8 cellular contexts compared by ENCODE assay signal in genomic region chr12:38905480-38906351, GRCh38. TPM values are rescaled to one million over a fixed set of nuclear protein-coding genes. Genes with fewer than 3 reads are reported as not detected.
A peak's percentile ranks its signal among the peaks of the same experiment; 100 is the strongest.
DNase-seq lines count a peak whose midpoint lies in the region; ATAC-seq, FAIRE-seq and TF ChIP-seq lines count a peak whose summit lies in the region.

Gene CPNE8 (minus strand): TSS chr12:38905591. CDS start chr12:38905534, 57 bp downstream.

- intact Hi-C loops in dorsolateral prefrontal cortex (cut with DNase I) (loop anchor here (2.0 to 5.0 kb wide), 2 partner anchors 197 to 589 kb away; partner anchors contain the start of gene ALG10B (in 1 of the 2)), HepG2 (cut with micrococcal nuclease; ENCODE audit: unreplicated experiment) (loop anchor here (1.0 to 10.0 kb wide), 3 partner anchors 13 to 581 kb away; no protein-coding TSS in a partner anchor)

- H3K27ac Mint-ChIP-seq in IgD-negative memory B cell = peak within 1 kb of the TSS in 2 of 3 donors; percentile 13 to 67

- FAIRE-seq in HepG2 (lab: Jason Lieb, UNC) = no peak

- H3K79me2 ChIP-seq in HepG2 (ENCODE audit: insufficient read depth, low read length) = no peaks in the 10 kb centered on the region

- H3K4me2 ChIP-seq in HepG2 (ENCODE audit: low read depth, low read length) = peak within 1 kb of the TSS; percentile 85

- TF ChIP-seq POLR2A in HepG2 (IDR thresholded peaks at IDR 0.05; ENCODE audit: insufficient read depth in 1 of 2, low read depth in 2 of 2, low read length in 2 of 2) = 0 out of 4 replicates have a peak, but pooled peaks of 1 of the 2 experiments have one; percentile 27

- H3K36me3 Mint-ChIP-seq in IgD-negative memory B cell = no peaks in the 10 kb centered on the region

- H3K4me3 Mint-ChIP-seq in IgD-negative memory B cell = peak within 1 kb of the TSS; percentile 84 to 91 (median 86)

- no peak for TF ChIP-seq RAD21 in HepG2 (CRISPR knock-in tag; IDR thresholded peaks at IDR 0.05)

- POLR2A ChIA-PET in HepG2 (lab: Yijun Ruan, JAX) = interaction anchor here (1.1 to 2.8 kb wide), 3 partner anchors 13 to 521 kb away, joined by 3 to 15 read pairs (median 4); no protein-coding TSS in a partner anchor

- peak; percentile 73 for DNase-seq in ELF-1 (ENCODE audit: low read depth, low spot score)
- peak; percentile 23 for DNase-seq in activated CD4-positive, alpha-beta T cell treated with anti-CD3 and anti-CD28 coated beads, Interleukin-2, amount 50 U/mL, for 1 hour
- DNase-seq in dorsolateral prefrontal cortex = peak; percentile 10 to 80 (median 66)
- DNase-seq in HepG2 (ENCODE audit: low spot score) = no peak
- peak; percentile 29 to 40 for DNase-seq in stimulated activated CD4-positive, alpha-beta T cell treated with anti-CD3 and anti-CD28 coated beads, Interleukin-2, amount 100 ng/mL, for 48 hours
- no peak for DNase-seq in inferior parietal cortex (ENCODE audit: extremely low spot score)

- in situ Hi-C loops in HepG2 (cut with HindIII; ENCODE audit: extremely low pct_ligation_motif_present, low pct_unique_long_range_greater_than_20kb) = loop anchor here (25.0 kb wide), 2 partner anchors 568 to 768 kb away; no protein-coding TSS in a partner anchor

- H3K9ac ChIP-seq in HepG2 (ENCODE audit: insufficient read depth, low read depth, low read length) = peak within 1 kb of the TSS; percentile 49

- H3K4me3 ChIP-seq in dorsolateral prefrontal cortex (peak within 1 kb of the TSS; percentile 37 to 81 (median 72)), HepG2 (replicated peaks in 1 of 3; ENCODE audit: insufficient read depth in 1 of 3, low read depth in 2 of 3, low read length in 3 of 3) (peak within 1 kb of the TSS; percentile 40 to 74 (median 62))

- H3K36me3 ChIP-seq in HepG2 (replicated peaks in 1 of 2; ENCODE audit: control insufficient read depth in 1 of 2, insufficient read depth in 2 of 2, low read length in 2 of 2) = no peaks in the 10 kb centered on the region

- no TSS peak for BruUV-seq in HepG2 (replicated peaks; lab: Mats Ljungman, UMichigan)

- H3K27me3 ChIP-seq in dorsolateral prefrontal cortex = no peaks in the 10 kb centered on the region
- H3K27me3 ChIP-seq in HepG2 (ENCODE audit: control insufficient read depth in 1 of 2, insufficient read depth in 2 of 2, low read length in 2 of 2) = 0 out of 5 replicates have a peak, but pooled peaks cover 0 to 6% of the 10 kb centered on the region in 2 experiments

- no peaks in the 10 kb centered on the region for H4K20me1 ChIP-seq in HepG2 (ENCODE audit: insufficient read depth, low read length)

- peaks cover 22% of the 10 kb centered on the region for H3K27me3 Mint-ChIP-seq in IgD-negative memory B cell

- peak within 1 kb of the TSS; percentile 55 for H2AFZ ChIP-seq in HepG2 (ENCODE audit: low read length)

- TF ChIP-seq CTCF in dorsolateral prefrontal cortex (IDR thresholded peaks at IDR 0.05 in 54 of 56, conservative IDR thresholded peaks at IDR 0.05 in 2 of 56; ENCODE audit: low read depth in 1 of 56, partially characterized antibody in 56 of 56) (peak in 12 of 56 donors; percentile 5 to 39 (median 20)), HepG2 (CRISPR knock-in tag; IDR thresholded peaks at IDR 0.05) (no peak)

- CTCF ChIA-PET in HepG2 (lab: Yijun Ruan, JAX; ENCODE audit: low intra/inter-chr PET ratio, low total read pairs) = no interaction called here

- H3K9me3 ChIP-seq in HepG2 (ENCODE audit: low read length) = no peaks in the 10 kb centered on the region

- peaks cover 0 to 8% (median 2%) of the 10 kb centered on the region in 3 donors for H3K4me1 Mint-ChIP-seq in IgD-negative memory B cell

- peaks cover 20% of the 10 kb centered on the region; the same call in 1 of the 2 replicates for H3K4me1 ChIP-seq in HepG2 (ENCODE audit: insufficient read depth, low read length)

- TF ChIP-seq EP300 in HepG2 (IDR thresholded peaks at IDR 0.05; ENCODE audit: low read depth in 2 of 2, low read length in 2 of 2) (no peak), HepG2 (CRISPR knock-in tag; IDR thresholded peaks at IDR 0.05; ENCODE audit: borderline replicate concordance) (no peak)

- H3K27ac ChIP-seq in dorsolateral prefrontal cortex (peak within 1 kb of the TSS; percentile 23 to 97 (median 86)), HepG2 (ENCODE audit: extremely low read length, insufficient read depth, low read length) (peak within 1 kb of the TSS; percentile 53)

- WGBS in HepG2 (ENCODE audit: low lambda C conversion rate) = 6% methylated on average over 25 of the region's 54 CpGs

- peaks cover 3 to 5% (median 5%) of the 10 kb centered on the region in 3 donors for H3K9me3 Mint-ChIP-seq in IgD-negative memory B cell

- ATAC-seq in GM21737 (IDR thresholded peaks at IDR 0.05; ENCODE audit: unreplicated experiment) (peak; percentile 44), HepG2 (peak; percentile 64)

TF ChIP-seq in HepG2, 621 proteins besides CTCF, POLR2A, EP300 and RAD21 (continues in another document):
- TF ChIP-seq POLR2AphosphoS5 (IDR thresholded peaks at IDR 0.05; ENCODE audit: low read depth, low read length) (no peak), SP2 (CRISPR knock-in tag; IDR thresholded peaks at IDR 0.05) (no peak), ZNF333 (CRISPR knock-in tag; IDR thresholded peaks at IDR 0.05; ENCODE audit: borderline replicate concordance) (no peak), ZNF552 (CRISPR knock-in tag; IDR thresholded peaks at IDR 0.05; ENCODE audit: borderline replicate concordance) (peak; percentile 46; the same call in 1 of the 2 replicates), RAD51 (IDR thresholded peaks at IDR 0.05; ENCODE audit: borderline replicate concordance) (no peak), SAP130 (CRISPR knock-in tag; IDR thresholded peaks at IDR 0.05; ENCODE audit: low read depth) (0 out of 2 replicates have a peak, but pooled peaks have one; percentile 3), HNRNPLL (IDR thresholded peaks at IDR 0.05; ENCODE audit: low read depth, low read length, poor library complexity, severe bottlenecking) (peak; percentile 9), HNRNPL (IDR thresholded peaks at IDR 0.05; ENCODE audit: low read depth, low read length) (0 out of 2 replicates have a peak, but pooled peaks have one; percentile 30), ZNF317 (CRISPR knock-in tag; IDR thresholded peaks at IDR 0.05) (no peak), ZNF841 (CRISPR knock-in tag; IDR thresholded peaks at IDR 0.05; ENCODE audit: borderline replicate concordance) (no peak), ZBTB44 (CRISPR knock-in tag; IDR thresholded peaks at IDR 0.05) (no peak), TAF15 (IDR thresholded peaks at IDR 0.05; ENCODE audit: low read depth, low read length, poor library complexity, severe bottlenecking) (peak; percentile 33), RBFOX2 (IDR thresholded peaks at IDR 0.05; ENCODE audit: low read depth, low read length) (peak; percentile 56), ZFP1 (CRISPR knock-in tag; IDR thresholded peaks at IDR 0.05) (no peak)
- TF ChIP-seq, protein P1, sequence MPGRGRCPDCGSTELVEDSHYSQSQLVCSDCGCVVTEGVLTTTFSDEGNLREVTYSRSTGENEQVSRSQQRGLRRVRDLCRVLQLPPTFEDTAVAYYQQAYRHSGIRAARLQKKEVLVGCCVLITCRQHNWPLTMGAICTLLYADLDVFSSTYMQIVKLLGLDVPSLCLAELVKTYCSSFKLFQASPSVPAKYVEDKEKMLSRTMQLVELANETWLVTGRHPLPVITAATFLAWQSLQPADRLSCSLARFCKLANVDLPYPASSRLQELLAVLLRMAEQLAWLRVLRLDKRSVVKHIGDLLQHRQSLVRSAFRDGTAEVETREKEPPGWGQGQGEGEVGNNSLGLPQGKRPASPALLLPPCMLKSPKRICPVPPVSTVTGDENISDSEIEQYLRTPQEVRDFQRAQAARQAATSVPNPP (CRISPR knock-in tag; IDR thresholded peaks at IDR 0.05) = no peak

RNA-seq across cellular contexts. Expression of gene CPNE8, which starts in this region (rescaled TPM):
- polyA plus RNA-seq in IgD-negative memory B cell (0.86 TPM), HepG2 (2011; rRNA removed) (1.4 and 2.7 TPM in 2 replicates)
- total RNA-seq in dorsolateral prefrontal cortex (10 to 100 TPM; 14.2 to 52.0 (median 32.3) TPM), HepG2 (2016; rRNA removed; fragmentation: Illumina TruSeq; extraction: Trizol) (2.4 and 3.6 TPM in 2 replicates)
- total RNA-seq in HepG2 (2016; cell fraction: cytosol; rRNA removed; fragmentation: Illumina TruSeq; extraction: Trizol; ENCODE audit: low read depth) = 0.18 and 0.51 TPM in 2 replicates
- total RNA-seq in HepG2 (2016; cell fraction: insoluble cytoplasmic fraction; rRNA removed; fragmentation: Illumina TruSeq; extraction: Trizol) = 1.9 and 3.5 TPM in 2 replicates
- total RNA-seq in HepG2 (2016; cell fraction: membrane; rRNA removed; fragmentation: Illumina TruSeq; extraction: Trizol) = 0.34 and 0.46 TPM in 2 replicates
- 3.9 and 5.6 TPM in 2 replicates for total RNA-seq in HepG2 (2016; cell fraction: nucleus; rRNA removed; fragmentation: Illumina TruSeq; extraction: Trizol)
- 0.74 and 1.1 TPM in 2 replicates for polyA plus RNA-seq in HepG2 (2011; cell fraction: cytosol; rRNA removed)
- 0.90 and 1.5 TPM in 2 replicates for polyA plus RNA-seq in HepG2 (2011; cell fraction: nucleus; rRNA removed)
- 0.69 and 0.98 TPM in 2 replicates for polyA plus RNA-seq in HepG2 (2012)
- 0.06 and 0.08 TPM in 2 replicates for polyA plus RNA-seq in HepG2 (2016; cell fraction: cytosol; fragmentation: Illumina TruSeq; extraction: Trizol; ENCODE audit: low read depth)
- 1.6 TPM in 2 replicates for polyA plus RNA-seq in HepG2 (2016; cell fraction: insoluble cytoplasmic fraction; fragmentation: Illumina TruSeq; extraction: Trizol; ENCODE audit: low read depth)
- 0.19 and 0.23 TPM in 2 replicates for polyA plus RNA-seq in HepG2 (2016; cell fraction: membrane; fragmentation: Illumina TruSeq; extraction: Trizol; ENCODE audit: low read depth)
- 4.9 and 5.0 TPM in 2 replicates for polyA plus RNA-seq in HepG2 (2016; cell fraction: nucleus; fragmentation: Illumina TruSeq; extraction: Trizol; ENCODE audit: insufficient read depth, low read depth)
- polyA minus RNA-seq in HepG2 (2011; rRNA and poly(A)+ RNA removed; ENCODE audit: low replicate concordance) = 1.4 and 16.1 TPM in 2 replicates
- 1.6 and 1.7 TPM in 2 replicates for polyA minus RNA-seq in HepG2 (2011; cell fraction: cytosol; rRNA and poly(A)+ RNA removed)
- 11.1 and 14.3 TPM in 2 replicates for polyA minus RNA-seq in HepG2 (2011; cell fraction: nucleus; rRNA and poly(A)+ RNA removed)

Comparison
In these comparisons a context has a peak if more than half of its experiments do, and no peak if none do; other contexts are left out.
1. DNase-seq: peak in ELF-1 (single experiment), activated CD4-positive, alpha-beta T cell treated with anti-CD3 and anti-CD28 coated beads, Interleukin-2, amount 50 U/mL, for 1 hour (single experiment), dorsolateral prefrontal cortex (10 of 10) and stimulated activated CD4-positive, alpha-beta T cell treated with anti-CD3 and anti-CD28 coated beads, Interleukin-2, amount 100 ng/mL, for 48 hours (2 of 2); none in HepG2 (single experiment) and inferior parietal cortex (single experiment).